16 cellular contexts compared by ENCODE assay signal in the genomic region with DNA sequence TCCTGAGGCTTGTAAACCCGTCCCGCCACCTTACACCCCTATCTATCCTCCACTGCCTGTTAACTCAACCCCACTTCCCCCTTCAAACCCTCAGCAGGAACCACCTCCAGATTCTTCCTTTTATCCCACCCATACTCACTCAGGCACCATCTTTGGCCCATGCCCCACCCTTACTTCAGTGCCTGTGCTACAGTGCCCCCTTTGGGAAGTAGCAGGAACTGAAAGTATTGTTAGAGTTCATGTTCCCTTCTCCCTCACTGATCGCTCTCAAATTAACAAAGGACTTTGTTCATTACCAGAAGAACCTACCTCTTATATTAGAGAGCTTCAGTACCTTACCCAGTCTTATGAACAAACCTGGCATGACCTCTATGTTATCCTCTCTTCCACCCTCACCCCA.
DNase-seq lines count a peak whose midpoint lies in the region; ATAC-seq and TF ChIP-seq lines count a peak whose summit lies in the region.
"Had no signal": no experiment of that assay in that cellular context is flagged by ENCODE, and none has a peak within 500 bp of the region (broad histone marks: within the 10 kb centered on the region; RNA-seq: fewer than 3 reads in every experiment).

No MANE protein-coding gene starts in this region.

- DNase-seq in ACHN (peak; percentile 9), erythroblast (lab: John Stamatoyannopoulos, UW) (peak; percentile 10 to 29), suprapubic skin (ENCODE audit: low spot score in 2 of 2) (no peak), T-helper 9 cell (no peak)
- no peak for DNase-seq in activated CD8-positive, alpha-beta memory T cell treated with anti-CD3 and anti-CD28 coated beads, Interleukin-2, amount 50 U/mL, for 4 hours
- DNase-seq: dorsolateral prefrontal cortex; naive thymus-derived CD4-positive, alpha-beta T cell; NCI-H1436 treated with DMSO at 0.1 percent for 48 hours; NCI-H524 treated with DMSO at 0.1 percent for 48 hours; stomach had no signal

- no peaks in the 10 kb centered on the region for H3K9me3 ChIP-seq in OCI-LY3 (ENCODE audit: insufficient read depth, low read length)
- no peaks in the 10 kb centered on the region for H3K9me3 ChIP-seq in suprapubic skin
- H3K9me3 ChIP-seq: stomach had no signal

- H3K27me3 ChIP-seq in OCI-LY3 (ENCODE audit: low read depth, low read length): no peaks in the 10 kb centered on the region
- H3K27me3 ChIP-seq in suprapubic skin: no peaks in the 10 kb centered on the region
- H3K27me3 ChIP-seq: stomach had no signal

- TF ChIP-seq POLR2A in erythroblast (IDR thresholded peaks at IDR 0.05; ENCODE audit: low read length) (no peak), suprapubic skin (IDR thresholded peaks at IDR 0.05) (no peak)

- H3K4me1 ChIP-seq in OCI-LY3 (ENCODE audit: low read length): no peaks in the 10 kb centered on the region
- H3K4me1 ChIP-seq in suprapubic skin: no peaks in the 10 kb centered on the region
- H3K4me1 ChIP-seq: stomach had no signal

- WGBS in suprapubic skin: 88% methylated on average over 3 of the region's 3 CpGs

- TF ChIP-seq CTCF in GM12875 (IDR thresholded peaks at IDR 0.05; ENCODE audit: borderline replicate concordance, insufficient read depth, low read depth, low read length) (peak; percentile 27; the same call in 1 of the 2 replicates), OCI-LY3 (IDR thresholded peaks at IDR 0.05; ENCODE audit: low read depth, low read length) (peak; percentile 29), suprapubic skin (IDR thresholded peaks at IDR 0.05) (no peak)

- H3K27ac ChIP-seq in OCI-LY3 (ENCODE audit: low read length) (no peak overlapping the region), suprapubic skin (no peak overlapping the region)
- H3K27ac ChIP-seq: dorsolateral prefrontal cortex, stomach had no signal

- no peak overlapping the region for H3K9ac ChIP-seq in OCI-LY3 (ENCODE audit: low read length)

- H3K4me2 ChIP-seq in OCI-LY3 (ENCODE audit: low read length): no peak overlapping the region

- ATAC-seq in GM21423 (IDR thresholded peaks at IDR 0.05; ENCODE audit: unreplicated experiment): no peak
- ATAC-seq: left lobe of liver; naive thymus-derived CD4-positive, alpha-beta T cell; Right ventricle myocardium inferior; sciatic nerve had no signal

- H4K20me1 ChIP-seq in OCI-LY3 (ENCODE audit: insufficient read depth, low read length): no peaks in the 10 kb centered on the region

- H3K4me3 ChIP-seq in GM12875 (ENCODE audit: low read depth, low read length) (no peak overlapping the region), OCI-LY3 (ENCODE audit: low read length) (no peak overlapping the region), suprapubic skin (no peak overlapping the region)
- H3K4me3 ChIP-seq: dorsolateral prefrontal cortex, stomach had no signal

- in situ Hi-C loops in ACHN (cut with HindIII; ENCODE audit: low pct_ligation_motif_present, low pct_unique_long_range_greater_than_20kb, low sequenced_read_pairs): no loop called here

- no peaks in the 10 kb centered on the region for H3K36me3 ChIP-seq in OCI-LY3 (replicated peaks; ENCODE audit: low read depth, low read length)
- no peaks in the 10 kb centered on the region for H3K36me3 ChIP-seq in suprapubic skin
- H3K36me3 ChIP-seq: stomach had no signal

- no peak for TF ChIP-seq EP300 in suprapubic skin (IDR thresholded peaks at IDR 0.05)

- H2AFZ ChIP-seq in OCI-LY3 (ENCODE audit: low read depth, low read length): no peak overlapping the region

- H3K79me2 ChIP-seq in OCI-LY3 (ENCODE audit: low read length): no peaks in the 10 kb centered on the region

Comparison
In these comparisons a context has a peak if more than half of its experiments do, and no peak if none do; other contexts are left out.
1. DNase-seq: peak in ACHN (single experiment) and erythroblast (2 of 2); none in suprapubic skin (0 of 2), T-helper 9 cell (single experiment) and activated CD8-positive, alpha-beta memory T cell treated with anti-CD3 and anti-CD28 coated beads, Interleukin-2, amount 50 U/mL, for 4 hours (single experiment).
2. CTCF ChIP-seq: peak in GM12875 (single experiment) and OCI-LY3 (single experiment); none in suprapubic skin (0 of 2).